ENCODE assay signal across 9 cellular contexts in the genomic region with DNA sequence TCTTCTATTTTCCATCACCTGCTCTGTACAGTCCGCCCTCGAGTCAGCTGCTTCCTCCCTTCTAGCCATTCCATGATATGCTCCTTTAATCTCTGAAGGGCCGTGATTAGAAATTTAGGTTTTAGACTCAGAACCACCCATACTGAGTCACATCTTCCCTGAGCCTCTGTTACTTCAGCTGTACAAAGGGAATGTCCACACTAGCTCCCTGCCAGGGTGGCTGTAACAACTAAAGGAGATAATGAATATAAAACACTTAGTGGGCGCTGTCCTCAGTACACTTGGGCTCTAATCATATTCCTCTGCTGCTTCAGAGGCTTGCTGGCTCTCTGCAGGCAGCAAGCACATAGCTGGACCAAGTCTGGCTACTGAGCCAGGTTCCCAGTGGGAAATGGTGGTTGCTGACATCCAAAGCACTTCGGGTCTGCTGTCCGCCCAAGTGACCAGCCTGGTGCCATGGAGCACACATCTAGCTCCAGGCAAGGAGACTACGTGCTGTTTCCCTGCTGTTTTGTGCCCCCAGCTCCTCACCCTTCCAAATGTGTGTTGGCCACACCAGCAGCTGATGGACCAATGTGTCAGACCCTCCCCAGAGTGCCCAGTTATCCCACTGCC. TPM values are rescaled to one million over a fixed set of nuclear protein-coding genes. Genes with fewer than 3 reads are reported as not detected.
DNase-seq lines count a peak whose midpoint lies in the region; ATAC-seq and TF ChIP-seq lines count a peak whose summit lies in the region.
"Had no signal": no experiment of that assay in that cellular context is flagged by ENCODE, and none has a peak within 500 bp of the region (broad histone marks: within the 10 kb centered on the region; RNA-seq: fewer than 3 reads in every experiment).

No MANE protein-coding gene starts in this region.

- POLR2A ChIA-PET in A673 (lab: Charles Lee; ENCODE audit: low non-redundant PET): no interaction called here

- H3K27me3 ChIP-seq in A673 (replicated peaks; ENCODE audit: insufficient read depth, low read depth, low read length, poor library complexity): no peaks in the 10 kb centered on the region

- DNase-seq in A673 (ENCODE audit: low spot score) (no peak), cerebellar cortex (ENCODE audit: low spot score) (peak; percentile 55), natural killer cell (no peak), NCI-H1105 (lab: John Stamatoyannopoulos, UW) (no peak), NCI-H1417 treated with DMSO at 0.1 percent for 48 hours (lab: John Stamatoyannopoulos, UW) (no peak), T-helper 9 cell (no peak)

- H3K4me1 Mint-ChIP-seq in natural killer cell: peaks cover 7 to 14% of the 10 kb centered on the region in 2 donors

- H3K4me3 ChIP-seq in A673 (ENCODE audit: low read depth, low read length, poor library complexity, severe bottlenecking): no peak overlapping the region

- ATAC-seq in natural killer cell: no peak
- no peak for ATAC-seq in GM18909 (IDR thresholded peaks at IDR 0.05; ENCODE audit: poor library complexity, unreplicated experiment)

- H3K27me3 Mint-ChIP-seq in natural killer cell (ENCODE audit: low read depth in 2 of 2): no peaks in the 10 kb centered on the region

- TF ChIP-seq CTCF in A673 (conservative IDR thresholded peaks at IDR 0.05; ENCODE audit: low read depth, low read length) (no peak), natural killer cell (IDR thresholded peaks at IDR 0.05) (no peak)

- intact Hi-C loops in A673 (cut with micrococcal nuclease; ENCODE audit: unreplicated experiment): no loop called here
- intact Hi-C loops in natural killer cell (cut with micrococcal nuclease): loop anchor here (2.0 kb wide), 1 partner anchor 15 kb away; no protein-coding TSS in a partner anchor

- BruUV-seq in A673 (replicated peaks; lab: Mats Ljungman, UMichigan): no TSS peak

- H3K36me3 ChIP-seq in A673 (ENCODE audit: insufficient read depth, low read length, poor library complexity, severe bottlenecking): peaks cover 11% of the 10 kb centered on the region
- H3K36me3 ChIP-seq in KOPT-K1 (ENCODE audit: insufficient read depth, low read length): peaks cover 33% of the 10 kb centered on the region

- CTCF ChIA-PET in A673 (lab: Charles Lee): no interaction called here

- H3K9me3 ChIP-seq in A673 (ENCODE audit: low read depth, low read length, poor library complexity, severe bottlenecking) (no peaks in the 10 kb centered on the region), KOPT-K1 (ENCODE audit: insufficient read depth, low read length, poor library complexity, severe bottlenecking) (no peaks in the 10 kb centered on the region)

- peak overlapping the region; percentile 35 to 58 for H3K27ac Mint-ChIP-seq in natural killer cell

- H3K9me3 Mint-ChIP-seq in natural killer cell: no peaks in the 10 kb centered on the region

- H3K4me1 ChIP-seq in A673 (ENCODE audit: insufficient read depth, low read length, poor library complexity, severe bottlenecking): peaks cover 6% of the 10 kb centered on the region

- H3K36me3 Mint-ChIP-seq in natural killer cell: no peaks in the 10 kb centered on the region

- H3K27ac ChIP-seq in A673 (ENCODE audit: low read depth, low read length, poor library complexity, severe bottlenecking) (peak overlapping the region; percentile 69), KOPT-K1 (ENCODE audit: low read depth, low read length, poor library complexity, severe bottlenecking) (peak overlapping the region; percentile 50)
- H3K27ac ChIP-seq: HL-60 had no signal

- H3K4me3 Mint-ChIP-seq in natural killer cell: peak overlapping the region; percentile 64

RNA-seq across cellular contexts. Expression of a gene that starts 0.9 kb away (rescaled TPM):
- total RNA-seq in A673 (2021): 14.3 and 17.6 TPM in 2 replicates
- 10 to 100 TPM in 2 of 3 donors, 1 to 10 TPM in 1; 9.8 to 16.7 (median 12.9) TPM for total RNA-seq in natural killer cell

RNA-seq across cellular contexts. Expression of a gene that starts 29.1 kb away (rescaled TPM):
- total RNA-seq in A673 (2021): 32.7 and 33.5 TPM in 2 replicates
- 10 to 100 TPM; 29.4 to 48.9 (median 41.8) TPM for total RNA-seq in natural killer cell
